ENCODE assay signal across 15 cellular contexts in genomic region chr10:124446830-124447740, GRCh38. TPM values are rescaled to one million over a fixed set of nuclear protein-coding genes. Genes with fewer than 3 reads are reported as not detected.
DNase-seq lines count a peak whose midpoint lies in the region; ATAC-seq and TF ChIP-seq lines count a peak whose summit lies in the region.
"Had no signal": no experiment of that assay in that cellular context is flagged by ENCODE, and none has a peak within 500 bp of the region (broad histone marks: within the 10 kb centered on the region; RNA-seq: fewer than 3 reads in every experiment).

No MANE protein-coding gene starts in this region.

- H3K36me3 ChIP-seq in A673 (ENCODE audit: insufficient read depth, low read length, poor library complexity, severe bottlenecking) (no peaks in the 10 kb centered on the region), HUES64 (ENCODE audit: insufficient read depth, low read length) (no peaks in the 10 kb centered on the region), iPS DF 6.9 (ENCODE audit: control insufficient read depth, insufficient read depth, low read length) (no peaks in the 10 kb centered on the region), osteoblast (ENCODE audit: insufficient read depth, low read length) (no peaks in the 10 kb centered on the region), HAP-1 (replicated peaks) (no peaks in the 10 kb centered on the region)
- H3K36me3 ChIP-seq: BLaER1 treated with 17β-estradiol and CSF1 and Interleukin-3, amounts not matched to agents 10 nM and 100 nM had no signal

- TF ChIP-seq CTCF in A673 (conservative IDR thresholded peaks at IDR 0.05; ENCODE audit: low read depth, low read length) (no peak), osteoblast (IDR thresholded peaks at IDR 0.05; ENCODE audit: extremely low read depth, low read depth, low read length) (no peak)

- H3K27me3 ChIP-seq in A673 (replicated peaks; ENCODE audit: insufficient read depth, low read depth, low read length, poor library complexity), result peaks cover 91% of the 10 kb centered on the region
- H3K27me3 ChIP-seq in HUES64 (ENCODE audit: insufficient read depth, low read length), result peaks cover 77% of the 10 kb centered on the region
- peaks cover 19% of the 10 kb centered on the region; the same call in 1 of the 2 replicates for H3K27me3 ChIP-seq in iPS DF 6.9 (ENCODE audit: control insufficient read depth, insufficient read depth, low read length)
- H3K27me3 ChIP-seq in osteoblast (ENCODE audit: insufficient read depth, low read length), result peaks cover 71% of the 10 kb centered on the region
- H3K27me3 ChIP-seq in HAP-1 (ENCODE audit: low read depth), result peaks cover 31% of the 10 kb centered on the region

- H3K4me1 ChIP-seq in A673 (ENCODE audit: insufficient read depth, low read length, poor library complexity, severe bottlenecking) (peaks cover 9% of the 10 kb centered on the region), HUES64 (ENCODE audit: insufficient read depth, low read length) (peaks cover 22% of the 10 kb centered on the region), iPS DF 6.9 (ENCODE audit: control insufficient read depth, insufficient read depth, low read length) (peaks cover 8% of the 10 kb centered on the region; the same call in 1 of the 2 replicates), osteoblast (ENCODE audit: insufficient read depth, low read length) (no peaks in the 10 kb centered on the region), HAP-1 (peaks cover 9% of the 10 kb centered on the region)

- BruUV-seq in A673 (replicated peaks; lab: Mats Ljungman, UMichigan), result no TSS peak

- WGBS in HUES64, result 19% methylated on average over 70 of the region's 70 CpGs
- no CpG with 5 or more reads among the region's 70 CpGs for WGBS in iPS DF 6.9 (ENCODE audit: insufficient coverage, insufficient read length)

- in situ Hi-C loops in HAP-1 (cut with MboI; ENCODE audit: low sequenced_read_pairs), result no loop called here

- H3K4me2 ChIP-seq in osteoblast (ENCODE audit: insufficient read depth, low read length), result no peak overlapping the region
- H3K4me2 ChIP-seq: BLaER1 treated with 17β-estradiol and CSF1 and Interleukin-3, amounts not matched to agents 10 nM and 100 nM had no signal

- H3K9me3 ChIP-seq in A673 (ENCODE audit: low read depth, low read length, poor library complexity, severe bottlenecking), result no peaks in the 10 kb centered on the region
- H3K9me3 ChIP-seq in HUES64 (ENCODE audit: insufficient read depth, low read depth, low read length), result no peaks in the 10 kb centered on the region
- H3K9me3 ChIP-seq in iPS DF 6.9 (ENCODE audit: control insufficient read depth, insufficient read depth, low read length), result no peaks in the 10 kb centered on the region
- H3K9me3 ChIP-seq in osteoblast (ENCODE audit: low read depth, low read length), result no peaks in the 10 kb centered on the region
- no peaks in the 10 kb centered on the region for H3K9me3 ChIP-seq in HAP-1

- DNase-seq in A673 (ENCODE audit: low spot score) (no peak), iPS DF 6.9 (ENCODE audit: low read depth, low spot score) (no peak), osteoblast (ENCODE audit: insufficient read length, low spot score, missing footprints) (peak; percentile 58), amniotic stem cell (lab: John Stamatoyannopoulos, UW) (no peak), HAP-1 (ENCODE audit: low spot score in 2 of 2) (no peak)
- DNase-seq: GDM1, immature natural killer cell, IMR-90, NCI-H1417, SHP77 treated with DMSO at 0.1 percent for 48 hours had no signal

- no peak overlapping the region for H2AFZ ChIP-seq in osteoblast (ENCODE audit: low read length)

- intact Hi-C loops in A673 (cut with micrococcal nuclease; ENCODE audit: unreplicated experiment), result no loop called here

- H3K4me3 ChIP-seq in A673 (ENCODE audit: low read depth, low read length, poor library complexity, severe bottlenecking), result peak overlapping the region; percentile 19
- peak overlapping the region; percentile 57 for H3K4me3 ChIP-seq in HUES64 (ENCODE audit: low read length)
- H3K4me3 ChIP-seq in iPS DF 6.9 (ENCODE audit: low read length), result peak overlapping the region; percentile 40; the same call in 1 of the 2 replicates
- H3K4me3 ChIP-seq in osteoblast (ENCODE audit: insufficient read depth, low read length), result no peak overlapping the region
- no peak overlapping the region for H3K4me3 ChIP-seq in HAP-1
- H3K4me3 ChIP-seq: BLaER1 treated with 17β-estradiol and CSF1 and Interleukin-3, amounts not matched to agents 10 nM and 100 nM had no signal

- no peak for ATAC-seq in GM18517 (IDR thresholded peaks at IDR 0.05; ENCODE audit: unreplicated experiment)
- ATAC-seq in GM21528 (IDR thresholded peaks at IDR 0.05; ENCODE audit: low FRiP score, unreplicated experiment), result no peak

- CTCF ChIA-PET in A673 (lab: Charles Lee), result no interaction called here

- H3K79me2 ChIP-seq in osteoblast (ENCODE audit: insufficient read depth, low read length), result no peaks in the 10 kb centered on the region

- no peak overlapping the region; the same call in 1 of the 2 replicates for H3K9ac ChIP-seq in HUES64 (ENCODE audit: low read depth, low read length)
- H3K9ac ChIP-seq: BLaER1 treated with 17β-estradiol and CSF1 and Interleukin-3, amounts not matched to agents 10 nM and 100 nM had no signal

- POLR2A ChIA-PET in A673 (lab: Charles Lee; ENCODE audit: low non-redundant PET), result no interaction called here

- no peaks in the 10 kb centered on the region for H4K20me1 ChIP-seq in osteoblast (ENCODE audit: insufficient read depth, low read length)

- H3K27ac ChIP-seq in A673 (ENCODE audit: low read depth, low read length, poor library complexity, severe bottlenecking) (no peak overlapping the region), HUES64 (ENCODE audit: low read depth, low read length) (no peak overlapping the region), iPS DF 6.9 (ENCODE audit: low read length) (no peak overlapping the region), osteoblast (ENCODE audit: low read depth, low read length) (no peak overlapping the region)
- H3K27ac ChIP-seq: BLaER1 treated with 17β-estradiol and CSF1 and Interleukin-3, amounts not matched to agents 10 nM and 100 nM had no signal

RNA-seq across cellular contexts. Expression of gene NKX1-2, which starts 2.8 kb away (rescaled TPM):
- total RNA-seq in A673 (2021) (not detected in 2 replicates), osteoblast (not detected in 2 replicates)
- 47.3 TPM for polyA plus RNA-seq in HUES64 (2013, experiment 1 of 2)
- polyA plus RNA-seq in HUES64 (2013, experiment 2 of 2), result 45.8 TPM
- total RNA-seq: cardiac septum, IMR-90 had no signal
- polyA plus RNA-seq: immature natural killer cell, IMR-90 had no signal

RNA-seq across cellular contexts. Expression of gene LHPP, which starts 14.5 kb away (rescaled TPM):
- total RNA-seq in A673 (2021) (2.3 and 5.9 TPM in 2 replicates), osteoblast (11.5 and 17.7 TPM in 2 replicates)
- polyA plus RNA-seq in HUES64 (2013, experiment 1 of 2), result 13.3 TPM
- 19.1 TPM for polyA plus RNA-seq in HUES64 (2013, experiment 2 of 2)

RNA-seq across cellular contexts. Expression of gene OAT, which starts 28.4 kb away (rescaled TPM):
- total RNA-seq in A673 (2021) (25.2 and 26.9 TPM in 2 replicates), osteoblast (202 and 227 TPM in 2 replicates)
- polyA plus RNA-seq in HUES64 (2013, experiment 1 of 2), result 82.8 TPM
- 80.3 TPM for polyA plus RNA-seq in HUES64 (2013, experiment 2 of 2)

Comparison
In these comparisons a context has a peak if more than half of its experiments do, and no peak if none do; other contexts are left out.
1. H3K4me3 ChIP-seq: peak in A673 (single experiment), HUES64 (single experiment) and iPS DF 6.9 (single experiment); none in osteoblast (single experiment) and HAP-1 (single experiment).